Comparison of ENCODE assay signal across 35 cellular contexts in genomic region chr15:45349671-45350070, GRCh38.
"Had no signal": no experiment of that assay in that cellular context is flagged by ENCODE, and none has a peak within 500 bp of the region (broad histone marks: within the 10 kb centered on the region; RNA-seq: fewer than 3 reads in every experiment).

No MANE protein-coding gene starts in this region.

- H3K27ac ChIP-seq: KMS-11 had no signal

- H3K9me3 ChIP-seq: MG63 had no signal

- DNase-seq: Karpas-422, Kasumi-1, MG63, MM.1S, MV-4-11, NCI-H1048, NCI-H1092, NCI-H1092 treated with DMSO at 0.1 percent for 48 hours, NCI-H1105, NCI-H1105 treated with DMSO at 0.1 percent for 48 hours, NCI-H1417, NCI-H1417 treated with DMSO at 0.1 percent for 48 hours, NCI-H1436, NCI-H1436 treated with DMSO at 0.1 percent for 48 hours, NCI-H146, NCI-H1694, NCI-H1694 treated with DMSO at 0.1 percent for 48 hours, NCI-H187, NCI-H187 treated with DMSO at 0.1 percent for 48 hours, NCI-H1930, NCI-H2029, NCI-H2029 treated with DMSO at 0.1 percent for 48 hours, NCI-H2081, NCI-H2081 treated with DMSO at 0.1 percent for 48 hours, NCI-H2107, NCI-H2171, NCI-H2171 treated with DMSO at 0.1 percent for 48 hours, NCI-H2227 treated with DMSO at 0.1 percent for 48 hours, NCI-H226, NCI-H345, NCI-H446, NCI-H446 treated with DMSO at 0.1 percent for 48 hours, NCI-H510A, NCI-H510A treated with DMSO at 0.1 percent for 48 hours had no signal

- H3K27me3 ChIP-seq: MG63 had no signal

- H3K4me3 ChIP-seq: MG63 had no signal

- H3K36me3 ChIP-seq: MG63 had no signal

- H3K4me2 ChIP-seq: KMS-11 had no signal

- H3K9ac ChIP-seq: KMS-11 had no signal
